In the genomic region with DNA sequence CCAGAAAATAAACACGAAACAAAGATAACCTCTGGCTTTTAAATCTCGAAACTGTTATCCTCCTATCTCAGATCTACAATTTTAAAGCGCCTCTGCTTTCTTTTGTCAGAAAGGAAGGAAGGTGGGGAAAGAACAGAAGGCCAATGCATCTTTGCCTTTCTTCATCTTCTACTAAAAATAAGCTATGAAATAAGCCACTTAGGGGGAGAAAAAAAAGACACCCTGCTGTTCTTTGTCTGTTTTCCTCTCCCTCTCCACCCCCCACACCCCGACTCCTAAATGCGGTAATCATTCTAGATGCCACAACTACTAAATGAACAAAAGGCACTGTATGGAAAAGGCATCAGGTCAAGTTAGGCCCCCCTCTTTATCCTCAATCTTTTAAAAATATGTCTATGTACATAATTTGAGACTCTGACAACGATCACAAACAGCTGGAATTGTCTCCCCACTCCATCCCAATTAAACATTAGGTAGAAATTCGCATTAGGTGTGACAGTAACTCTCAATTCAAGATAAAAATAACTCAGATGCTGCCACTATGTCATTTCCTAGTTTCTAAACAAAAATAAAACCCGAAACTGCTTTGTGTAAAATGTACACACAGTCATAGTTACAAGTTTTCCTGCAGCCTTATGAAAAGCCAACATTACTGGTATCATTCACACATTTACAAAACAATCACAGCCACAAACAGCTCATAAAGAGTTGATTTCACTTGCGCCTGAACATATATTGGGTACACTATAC, we compare ENCODE assay signal across 8 cellular contexts. TPM values are rescaled to one million over a fixed set of nuclear protein-coding genes. Genes with fewer than 3 reads are reported as not detected.
DNase-seq lines count a peak whose midpoint lies in the region; ATAC-seq and TF ChIP-seq lines count a peak whose summit lies in the region.

No MANE protein-coding gene starts in this region.

- H4K20me1 ChIP-seq in mammary epithelial cell (ENCODE audit: insufficient read depth, low read length): no peaks in the 10 kb centered on the region

- CTCF ChIA-PET in mammary epithelial cell (lab: Charles Lee; ENCODE audit: low non-redundant PET): no interaction called here

- dilution Hi-C loops in mammary epithelial cell (cut with HindIII; ENCODE audit: low sequenced_read_pairs): no loop called here

- intact Hi-C loops in mammary epithelial cell (cut with micrococcal nuclease): loop anchor here (2.0 to 10.0 kb wide), 2 partner anchors 286 to 726 kb away; partner anchors contain the start of gene AHCYL2

- no peak overlapping the region for H4K8ac ChIP-seq in mesendoderm (ENCODE audit: low read depth, low read length)

- no peak overlapping the region for H4K5ac ChIP-seq in mesendoderm (ENCODE audit: low read length)

- peak; percentile 18 for ATAC-seq in HG03159 (IDR thresholded peaks at IDR 0.05; ENCODE audit: unreplicated experiment)

- TSS peak; percentile 14 for BruUV-seq in mammary epithelial cell (replicated peaks; lab: Mats Ljungman, UMichigan)

- H3K4ac ChIP-seq in mesendoderm (ENCODE audit: low read depth, low read length): no peak overlapping the region

- H3K4me1 ChIP-seq in mammary epithelial cell (ENCODE audit: insufficient read depth, low read length): peaks cover 25% of the 10 kb centered on the region
- H3K4me1 ChIP-seq in mesendoderm (ENCODE audit: control insufficient read depth, low read depth, low read length): peaks cover 4% of the 10 kb centered on the region

- H2BK5ac ChIP-seq in mesendoderm (ENCODE audit: low read length): peak overlapping the region; percentile 57

- H3K9ac ChIP-seq in mammary epithelial cell (ENCODE audit: insufficient read depth, low read length): peak overlapping the region; percentile 96
- H3K9ac ChIP-seq in mesendoderm (ENCODE audit: low read length): peak overlapping the region; percentile 84

- H3K27ac ChIP-seq in mammary epithelial cell (ENCODE audit: insufficient read depth, low read depth, low read length): peak overlapping the region; percentile 96
- peak overlapping the region; percentile 89 for H3K27ac ChIP-seq in mesendoderm (ENCODE audit: low read depth, low read length)

- H2AK5ac ChIP-seq in mesendoderm (ENCODE audit: low read length): no peak overlapping the region

- peak overlapping the region; percentile 90 for H2BK120ac ChIP-seq in mesendoderm (ENCODE audit: low read depth, low read length)

- peak overlapping the region; percentile 93 for H2BK15ac ChIP-seq in mesendoderm (replicated peaks; ENCODE audit: low read depth)

- H3K36me3 ChIP-seq in mammary epithelial cell (ENCODE audit: insufficient read depth, low read length) (peaks cover 2% of the 10 kb centered on the region), mesendoderm (ENCODE audit: control insufficient read depth, insufficient read depth, low read length) (no peaks in the 10 kb centered on the region)

- H3K56ac ChIP-seq in mesendoderm (ENCODE audit: low read length): peak overlapping the region; percentile 91

- peaks cover 2% of the 10 kb centered on the region for H3K79me1 ChIP-seq in mesendoderm (ENCODE audit: low read length)

- WGBS in mammary epithelial cell (ENCODE audit: low coverage, missing lambda C conversion rate): 2% methylated on average over 9 of the region's 9 CpGs
- WGBS in mesendoderm (ENCODE audit: extremely low coverage, insufficient coverage, low lambda C conversion rate): no CpG with 5 or more reads among the region's 9 CpGs

- TF ChIP-seq CTCF in mammary epithelial cell (conservative IDR thresholded peaks at IDR 0.05 in 1 of 2, IDR thresholded peaks at IDR 0.05 in 1 of 2; ENCODE audit: extremely low read depth in 1 of 2, insufficient read depth in 1 of 2, low read depth in 1 of 2, low read length in 2 of 2): no peak

- H3K4me3 ChIP-seq in mammary epithelial cell (replicated peaks in 1 of 3; ENCODE audit: insufficient read depth in 1 of 3, low read depth in 2 of 3, low read length in 3 of 3) (peak overlapping the region; percentile 69 to 91 (median 76)), mesendoderm (ENCODE audit: low read length) (peak overlapping the region; percentile 94)

- in situ Hi-C loops in mammary epithelial cell (cut with MboI; ENCODE audit: low sequenced_read_pairs in 2 of 2): loop anchor here in 1 of 2 donors (10.0 kb wide), 1 partner anchor 54 kb away; no protein-coding TSS in a partner anchor

- H3K27me3 ChIP-seq in mammary epithelial cell (ENCODE audit: insufficient read depth, low read length) (no peaks in the 10 kb centered on the region), mesendoderm (ENCODE audit: insufficient read depth, low read length, poor library complexity) (no peaks in the 10 kb centered on the region)

- no peak overlapping the region for H3K23ac ChIP-seq in mesendoderm (ENCODE audit: low read length)

- no peak overlapping the region for H2AFZ ChIP-seq in mammary epithelial cell (ENCODE audit: low read depth, low read length)

- H3K18ac ChIP-seq in mesendoderm (ENCODE audit: low read length): peak overlapping the region; percentile 96

- H3K4me2 ChIP-seq in mammary epithelial cell (ENCODE audit: insufficient read depth, low read depth, low read length) (peak overlapping the region; percentile 96), mesendoderm (ENCODE audit: low read length) (peak overlapping the region; percentile 82)

- DNase-seq in NCI-H1092 treated with DMSO at 0.1 percent for 48 hours (lab: John Stamatoyannopoulos, UW) (peak; percentile 24), NCI-H1092 (lab: John Stamatoyannopoulos, UW) (no peak), mammary epithelial cell (peak; percentile 23), mesendoderm (peak; percentile 51), mesenteric fat pad (ENCODE audit: low spot score) (no peak), 8988T (no peak), AG20443 (ENCODE audit: low spot score) (no peak)

- no peaks in the 10 kb centered on the region for H3K9me3 ChIP-seq in mammary epithelial cell (replicated peaks; ENCODE audit: insufficient read depth, low read length)

- H3K79me2 ChIP-seq in mammary epithelial cell (ENCODE audit: insufficient read depth, low read length) (peaks cover 73% of the 10 kb centered on the region), mesendoderm (ENCODE audit: control insufficient read depth, insufficient read depth, low read length) (peaks cover 40% of the 10 kb centered on the region)

RNA-seq across cellular contexts. Expression of gene UBE2H, which starts 2.4 kb away (rescaled TPM):
- 100 to 1,000 TPM; 122 to 126 TPM for total RNA-seq in mammary epithelial cell
- polyA plus RNA-seq in mammary epithelial cell: 41.4 TPM
- polyA minus RNA-seq in mammary epithelial cell: 63.4 TPM
- 54.7 TPM for polyA plus RNA-seq in mesendoderm (2013, experiment 1 of 2)
- polyA plus RNA-seq in mesendoderm (2013, experiment 2 of 2): 53.1 TPM
- total RNA-seq in mesenteric fat pad: 117 TPM

Comparison
In these comparisons a context has a peak if more than half of its experiments do, and no peak if none do; other contexts are left out.
1. DNase-seq: peak in NCI-H1092 treated with DMSO at 0.1 percent for 48 hours (single experiment), mammary epithelial cell (single experiment) and mesendoderm (single experiment); none in NCI-H1092 (single experiment), mesenteric fat pad (single experiment), 8988T (single experiment) and AG20443 (single experiment).